8 cellular contexts compared by ENCODE assay signal in genomic region chr19:53792721-53793433, GRCh38. TPM values are rescaled to one million over a fixed set of nuclear protein-coding genes. Genes with fewer than 3 reads are reported as not detected.
DNase-seq lines count a peak whose midpoint lies in the region; ATAC-seq and TF ChIP-seq lines count a peak whose summit lies in the region.

No MANE protein-coding gene starts in this region.

- H3K27me3 ChIP-seq in suprapubic skin, result no peaks in the 10 kb centered on the region

- ATAC-seq in GM19395 (IDR thresholded peaks at IDR 0.05; ENCODE audit: unreplicated experiment), result peak; percentile 76

- no peaks in the 10 kb centered on the region for H3K9me3 Mint-ChIP-seq in activated T-helper 2 cell treated with anti-CD3 and anti-CD28 coated beads, Interferon-gamma antibody, Interleukin-2, Interleukin-4, amounts not matched to agents 10 μg/mL and 5 μg/mL and 100 μg/mL, durations not matched to agents 14 hours and 24 hours and 36 hours

- 34% methylated on average over 5 of the region's 10 CpGs for WGBS in suprapubic skin

- H3K9me3 ChIP-seq in suprapubic skin, result no peaks in the 10 kb centered on the region

- intact Hi-C loops in activated T-helper 2 cell treated with anti-CD3 and anti-CD28 coated beads, Interferon-gamma antibody, Interleukin-2, Interleukin-4, amounts not matched to agents 10 μg/mL and 5 μg/mL and 100 μg/mL, durations not matched to agents 14 hours and 24 hours and 36 hours (cut with micrococcal nuclease), result loop anchor here (5.0 kb wide), 1 partner anchor 239 kb away; no protein-coding TSS in a partner anchor

- no peaks in the 10 kb centered on the region for H3K4me1 ChIP-seq in suprapubic skin

- peak; percentile 100 for TF ChIP-seq CTCF in C4-2B (conservative IDR thresholded peaks at IDR 0.05)
- peak; percentile 100 for TF ChIP-seq CTCF in foreskin fibroblast (IDR thresholded peaks at IDR 0.05; ENCODE audit: low read depth, low read length)
- peak; percentile 90 to 98 for TF ChIP-seq CTCF in suprapubic skin (IDR thresholded peaks at IDR 0.05)

- no peak for TF ChIP-seq POLR2A in suprapubic skin (IDR thresholded peaks at IDR 0.05)

- H3K27ac Mint-ChIP-seq in activated T-helper 2 cell treated with anti-CD3 and anti-CD28 coated beads, Interferon-gamma antibody, Interleukin-2, Interleukin-4, amounts not matched to agents 10 μg/mL and 5 μg/mL and 100 μg/mL, durations not matched to agents 14 hours and 24 hours and 36 hours, result no peak overlapping the region

- no peak overlapping the region for H3K4me3 Mint-ChIP-seq in activated T-helper 2 cell treated with anti-CD3 and anti-CD28 coated beads, Interferon-gamma antibody, Interleukin-2, Interleukin-4, amounts not matched to agents 10 μg/mL and 5 μg/mL and 100 μg/mL, durations not matched to agents 14 hours and 24 hours and 36 hours (ENCODE audit: low read depth)

- no peaks in the 10 kb centered on the region for H3K27me3 Mint-ChIP-seq in activated T-helper 2 cell treated with anti-CD3 and anti-CD28 coated beads, Interferon-gamma antibody, Interleukin-2, Interleukin-4, amounts not matched to agents 10 μg/mL and 5 μg/mL and 100 μg/mL, durations not matched to agents 14 hours and 24 hours and 36 hours (ENCODE audit: low read depth)

- no peaks in the 10 kb centered on the region for H3K36me3 ChIP-seq in suprapubic skin

- no peak for TF ChIP-seq EP300 in suprapubic skin (IDR thresholded peaks at IDR 0.05)

- no peaks in the 10 kb centered on the region for H3K36me3 Mint-ChIP-seq in activated T-helper 2 cell treated with anti-CD3 and anti-CD28 coated beads, Interferon-gamma antibody, Interleukin-2, Interleukin-4, amounts not matched to agents 10 μg/mL and 5 μg/mL and 100 μg/mL, durations not matched to agents 14 hours and 24 hours and 36 hours (ENCODE audit: low read depth)

- H3K4me1 Mint-ChIP-seq in activated T-helper 2 cell treated with anti-CD3 and anti-CD28 coated beads, Interferon-gamma antibody, Interleukin-2, Interleukin-4, amounts not matched to agents 10 μg/mL and 5 μg/mL and 100 μg/mL, durations not matched to agents 14 hours and 24 hours and 36 hours (ENCODE audit: low read depth), result no peaks in the 10 kb centered on the region

- no peak overlapping the region for H3K27ac ChIP-seq in C4-2B
- no peak overlapping the region for H3K27ac ChIP-seq in suprapubic skin

- peak; percentile 81 for DNase-seq in LoVo (ENCODE audit: low spot score)
- peak; percentile 90 for DNase-seq in SIG-M5 treated with dmso at 0.1 percent for 504 hours (lab: John Stamatoyannopoulos, UW; ENCODE audit: unreplicated experiment)
- DNase-seq in activated T-helper 2 cell treated with anti-CD3 and anti-CD28 coated beads, Interferon-gamma antibody, Interleukin-2, Interleukin-4, amounts not matched to agents 10 μg/mL and 5 μg/mL and 100 μg/mL, durations not matched to agents 14 hours and 24 hours and 36 hours (ENCODE audit: low spot score), result peak; percentile 71
- peak; percentile 73 to 90 for DNase-seq in foreskin fibroblast
- peak; percentile 70 for DNase-seq in occipital lobe (lab: John Stamatoyannopoulos, UW)
- peak; percentile 82 to 90 for DNase-seq in suprapubic skin (ENCODE audit: low spot score in 2 of 2)

- no peak overlapping the region for H3K4me3 ChIP-seq in foreskin fibroblast (ENCODE audit: low read depth in 1 of 2, low read length in 2 of 2)
- H3K4me3 ChIP-seq in suprapubic skin, result no peak overlapping the region

RNA-seq across cellular contexts. Expression of gene NLRP12, which starts 31.2 kb away (rescaled TPM):
- total RNA-seq in activated T-helper 2 cell treated with anti-CD3 and anti-CD28 coated beads, Interferon-gamma antibody, Interleukin-2, Interleukin-4, amounts not matched to agents 10 μg/mL and 5 μg/mL and 100 μg/mL, durations not matched to agents 14 hours and 24 hours and 36 hours, result not detected in 2 replicates
- 0.16 TPM for total RNA-seq in occipital lobe
- total RNA-seq in suprapubic skin, result under 1 TPM in 1 of 4 donors, not detected in 3; 0.18 TPM
